2 cellular contexts compared by ENCODE assay signal in genomic region chr20:57647933-57648785, GRCh38.
TF ChIP-seq lines count a peak whose summit lies in the region.

No MANE protein-coding gene starts in this region.

TF ChIP-seq in SK-N-SH, 30 proteins besides CTCF, POLR2A, EP300 and RAD21:
- no peak for TF ChIP-seq PBX3 (IDR thresholded peaks at IDR 0.05)
- no peak for TF ChIP-seq MXI1 (IDR thresholded peaks at IDR 0.05; ENCODE audit: low read depth, low read length)

TF ChIP-seq in SK-N-SH treated with all-trans-retinoic acid at 6 μM for 48 hours, 23 proteins besides CTCF, POLR2A, EP300 and RAD21:
- TF ChIP-seq PATZ1 (CRISPR knock-in tag; IDR thresholded peaks at IDR 0.05; ENCODE audit: borderline replicate concordance), result no peak
- no peak for TF ChIP-seq ZFP30 (CRISPR knock-in tag; IDR thresholded peaks at IDR 0.05)
- TF ChIP-seq CSRNP3 (CRISPR knock-in tag; IDR thresholded peaks at IDR 0.05), result no peak
- TF ChIP-seq PPARA (CRISPR knock-in tag; IDR thresholded peaks at IDR 0.05; ENCODE audit: borderline replicate concordance), result no peak
- no peak for TF ChIP-seq ZNF8 (CRISPR knock-in tag; IDR thresholded peaks at IDR 0.05)
- no peak for TF ChIP-seq BACH2 (CRISPR knock-in tag; IDR thresholded peaks at IDR 0.05; ENCODE audit: borderline replicate concordance)
- TF ChIP-seq TCF4 (CRISPR knock-in tag; IDR thresholded peaks at IDR 0.05; ENCODE audit: borderline replicate concordance), result no peak
- no peak for TF ChIP-seq TOX (CRISPR knock-in tag; IDR thresholded peaks at IDR 0.05; ENCODE audit: borderline replicate concordance)
- TF ChIP-seq OSR1 (CRISPR knock-in tag; IDR thresholded peaks at IDR 0.05), result no peak
- TF ChIP-seq ZNF70 (CRISPR knock-in tag; IDR thresholded peaks at IDR 0.05), result no peak
- no peak for TF ChIP-seq POU6F1 (CRISPR knock-in tag; IDR thresholded peaks at IDR 0.05; ENCODE audit: borderline replicate concordance, low read depth)
- TF ChIP-seq ZNF565 (CRISPR knock-in tag; conservative IDR thresholded peaks at IDR 0.05; ENCODE audit: low read depth), result no peak
- TF ChIP-seq RARB (CRISPR knock-in tag; IDR thresholded peaks at IDR 0.05), result no peak
- no peak for TF ChIP-seq SNAI2 (CRISPR knock-in tag; IDR thresholded peaks at IDR 0.05)
- no peak for TF ChIP-seq CSDC2 (CRISPR knock-in tag; IDR thresholded peaks at IDR 0.05)
TF ChIP-seq in SK-N-SH treated with all-trans-retinoic acid at 6 μM for 48 hours: peak in this region for 0.
